Comparison of ENCODE assay signal across 1 cellular context in genomic region chr1:6624712-6625578, GRCh38.
TF ChIP-seq lines count a peak whose summit lies in the region.

THAP3 (plus strand) TSS chr1:6624868; CDS start chr1:6625219, 351 bp downstream.

TF ChIP-seq in HepG2, 621 proteins besides CTCF, POLR2A, EP300 and RAD21 (continued from another document and continues in another):
- no peak; the same call in 1 of the 2 replicates for TF ChIP-seq ZNF609 (CRISPR knock-in tag; IDR thresholded peaks at IDR 0.05; ENCODE audit: borderline replicate concordance)
- TF ChIP-seq SAFB2 (CRISPR knock-in tag; IDR thresholded peaks at IDR 0.05; ENCODE audit: borderline replicate concordance, low read depth), result no peak; the same call in 1 of the 2 replicates
- no peak for TF ChIP-seq ZSCAN30 (CRISPR knock-in tag; IDR thresholded peaks at IDR 0.05)
- TF ChIP-seq NBN (conservative IDR thresholded peaks at IDR 0.05), result no peak
- no peak for TF ChIP-seq NR2F6 (IDR thresholded peaks at IDR 0.05)
- TF ChIP-seq NR2F6 (CRISPR knock-in tag; IDR thresholded peaks at IDR 0.05), result no peak; the same call in 1 of the 2 replicates
- no peak for TF ChIP-seq ZNF768 (CRISPR knock-in tag; IDR thresholded peaks at IDR 0.05)
- no peak for TF ChIP-seq NFYC (CRISPR knock-in tag; IDR thresholded peaks at IDR 0.05)
- TF ChIP-seq ZNF770 (CRISPR knock-in tag; IDR thresholded peaks at IDR 0.05), result no peak
- TF ChIP-seq EZH2 (conservative IDR thresholded peaks at IDR 0.05; ENCODE audit: low read depth, low read length), result no peak
- no peak; the same call in 1 of the 2 replicates for TF ChIP-seq HOXA5 (CRISPR knock-in tag; IDR thresholded peaks at IDR 0.05)
- TF ChIP-seq RBAK (CRISPR knock-in tag; IDR thresholded peaks at IDR 0.05), result no peak
- TF ChIP-seq ZNF30 (CRISPR knock-in tag; IDR thresholded peaks at IDR 0.05), result no peak
- TF ChIP-seq IKZF1 (IDR thresholded peaks at IDR 0.05), result no peak
- TF ChIP-seq ZNF274 (CRISPR knock-in tag; IDR thresholded peaks at IDR 0.05), result no peak
- no peak for TF ChIP-seq HNF4A (CRISPR knock-in tag; IDR thresholded peaks at IDR 0.05)
- TF ChIP-seq ZNF510 (CRISPR knock-in tag; IDR thresholded peaks at IDR 0.05; ENCODE audit: low read depth), result no peak
- TF ChIP-seq HCFC1 (IDR thresholded peaks at IDR 0.05; ENCODE audit: low read depth, low read length), result peak; percentile 41; the same call in 1 of the 2 replicates
- no peak for TF ChIP-seq ZFP37 (CRISPR knock-in tag; IDR thresholded peaks at IDR 0.05; ENCODE audit: borderline replicate concordance)
- peak; percentile 53; the same call in 1 of the 2 replicates for TF ChIP-seq ESRRA (CRISPR knock-in tag; IDR thresholded peaks at IDR 0.05; ENCODE audit: low read depth)
- no peak for TF ChIP-seq PBX3 (CRISPR knock-in tag; IDR thresholded peaks at IDR 0.05; ENCODE audit: borderline replicate concordance)
- TF ChIP-seq REL (CRISPR knock-in tag; conservative IDR thresholded peaks at IDR 0.05), result 0 out of 2 replicates have a peak, but pooled peaks have one; percentile 53
- peak; percentile 57 for TF ChIP-seq PITX1 (CRISPR knock-in tag; IDR thresholded peaks at IDR 0.05)
- TF ChIP-seq CHD4 (IDR thresholded peaks at IDR 0.05; ENCODE audit: borderline replicate concordance, low read length), result no peak
- no peak for TF ChIP-seq ZNF549 (CRISPR knock-in tag; IDR thresholded peaks at IDR 0.05)
- no peak for TF ChIP-seq RFX3 (CRISPR knock-in tag; IDR thresholded peaks at IDR 0.05)
- TF ChIP-seq HMG20A (CRISPR knock-in tag; IDR thresholded peaks at IDR 0.05; ENCODE audit: borderline replicate concordance), result no peak
- no peak for TF ChIP-seq PTBP1 (IDR thresholded peaks at IDR 0.05; ENCODE audit: low read depth, low read length, poor library complexity, severe bottlenecking)
- TF ChIP-seq RFXANK (CRISPR knock-in tag; IDR thresholded peaks at IDR 0.05), result no peak
- no peak for TF ChIP-seq ZBED4 (CRISPR knock-in tag; IDR thresholded peaks at IDR 0.05; ENCODE audit: borderline replicate concordance)
- TF ChIP-seq CREB3 (CRISPR knock-in tag; IDR thresholded peaks at IDR 0.05), result no peak
- TF ChIP-seq JARID2 (CRISPR knock-in tag; IDR thresholded peaks at IDR 0.05; ENCODE audit: insufficient replicate concordance), result no peak
- TF ChIP-seq ZNF503 (CRISPR knock-in tag; IDR thresholded peaks at IDR 0.05), result no peak
- no peak for TF ChIP-seq TGIF2 (CRISPR knock-in tag; IDR thresholded peaks at IDR 0.05)
- no peak for TF ChIP-seq MLX (CRISPR knock-in tag; IDR thresholded peaks at IDR 0.05)
- 0 out of 2 replicates have a peak, but pooled peaks have one; percentile 17 for TF ChIP-seq SP4 (CRISPR knock-in tag; IDR thresholded peaks at IDR 0.05)
- 0 out of 2 replicates have a peak, but pooled peaks have one; percentile 21 for TF ChIP-seq STAG1 (CRISPR knock-in tag; IDR thresholded peaks at IDR 0.05)
- TF ChIP-seq ETV6 (CRISPR knock-in tag; conservative IDR thresholded peaks at IDR 0.05), result 0 out of 2 replicates have a peak, but pooled peaks have one; percentile 26
- TF ChIP-seq NPAS2 (CRISPR knock-in tag; IDR thresholded peaks at IDR 0.05; ENCODE audit: borderline replicate concordance), result no peak
- TF ChIP-seq ZNF276 (CRISPR knock-in tag; IDR thresholded peaks at IDR 0.05; ENCODE audit: low read depth), result 0 out of 2 replicates have a peak, but pooled peaks have one; percentile 32
- no peak for TF ChIP-seq ZNF629 (CRISPR knock-in tag; conservative IDR thresholded peaks at IDR 0.05)
- TF ChIP-seq FOXK2 (IDR thresholded peaks at IDR 0.05), result no peak
- TF ChIP-seq PAX8 (CRISPR knock-in tag; IDR thresholded peaks at IDR 0.05; ENCODE audit: borderline replicate concordance), result no peak
- peak; percentile 32 for TF ChIP-seq ZEB1 (IDR thresholded peaks at IDR 0.05; ENCODE audit: insufficient replicate concordance, low read depth)
- TF ChIP-seq RORA (CRISPR knock-in tag; IDR thresholded peaks at IDR 0.05), result no peak
- TF ChIP-seq HNF4G (IDR thresholded peaks at IDR 0.05; ENCODE audit: borderline replicate concordance, low read depth, low read length), result no peak
- 0 out of 2 replicates have a peak, but pooled peaks have one; percentile 32 for TF ChIP-seq HNF4G (CRISPR knock-in tag; IDR thresholded peaks at IDR 0.05; ENCODE audit: borderline replicate concordance, low read depth)
- TF ChIP-seq NCOR1 (IDR thresholded peaks at IDR 0.05; ENCODE audit: borderline replicate concordance, low read length), result no peak
- TF ChIP-seq RBFOX2 (IDR thresholded peaks at IDR 0.05; ENCODE audit: low read depth, low read length), result peak; percentile 80
- no peak for TF ChIP-seq JUN (CRISPR knock-in tag; IDR thresholded peaks at IDR 0.05)
- TF ChIP-seq CENPT (CRISPR knock-in tag; IDR thresholded peaks at IDR 0.05; ENCODE audit: low read depth), result no peak
- no peak for TF ChIP-seq NFE2 (CRISPR knock-in tag; IDR thresholded peaks at IDR 0.05)
- TF ChIP-seq SKI (IDR thresholded peaks at IDR 0.05; ENCODE audit: partially characterized antibody), result peak; percentile 15
- TF ChIP-seq ZNF12 (CRISPR knock-in tag; IDR thresholded peaks at IDR 0.05), result no peak
